In genomic region chr1:2311184-2312032, GRCh38 we compare ENCODE assay signal across 8 cellular contexts.
DNase-seq lines count a peak whose midpoint lies in the region; ATAC-seq, FAIRE-seq and TF ChIP-seq lines count a peak whose summit lies in the region.

No MANE protein-coding gene starts in this region.

- H3K4me2 ChIP-seq in HepG2 (ENCODE audit: low read depth, low read length): peak overlapping the region; percentile 79

- H3K79me2 ChIP-seq in HepG2 (ENCODE audit: insufficient read depth, low read length): no peaks in the 10 kb centered on the region

- H3K27ac Mint-ChIP-seq in activated B cell treated with CpG ODN at 0.5 μM for 24 hours (peak overlapping the region; percentile 64), chondrocyte (ENCODE audit: unreplicated experiment) (peak overlapping the region; percentile 81)

- peaks cover 0 to 2% of the 10 kb centered on the region in 2 experiments; a peak in 1 of 5 replicates for H3K27me3 ChIP-seq in HepG2 (ENCODE audit: control insufficient read depth in 1 of 2, insufficient read depth in 2 of 2, low read length in 2 of 2)

- no peaks in the 10 kb centered on the region for H3K27me3 Mint-ChIP-seq in activated B cell treated with CpG ODN at 0.5 μM for 24 hours
- H3K27me3 Mint-ChIP-seq in chondrocyte (ENCODE audit: low read depth): no peaks in the 10 kb centered on the region

- H3K9me3 ChIP-seq in HepG2 (ENCODE audit: low read length): no peaks in the 10 kb centered on the region

- no peak overlapping the region for H3K27ac ChIP-seq in HepG2 (ENCODE audit: extremely low read length, insufficient read depth, low read length)

- CTCF ChIA-PET in activated B cell treated with CpG ODN at 0.5 μM for 24 hours (lab: Charles Lee): interaction anchor here (0.6 to 3.0 kb wide), 12 partner anchors 8 to 117 kb away, joined by 3 to 18 read pairs (median 4); partner anchors contain the start of gene FAAP20
- CTCF ChIA-PET in HepG2 (lab: Yijun Ruan, JAX; ENCODE audit: low intra/inter-chr PET ratio, low total read pairs): no interaction called here

- 0 out of 2 replicates have a peak, but pooled peaks have one; percentile 29 for TF ChIP-seq RAD21 in HepG2 (CRISPR knock-in tag; IDR thresholded peaks at IDR 0.05)

- FAIRE-seq in HepG2 (lab: Jason Lieb, UNC): peak; percentile 4

- TF ChIP-seq EP300 in HepG2 (IDR thresholded peaks at IDR 0.05; ENCODE audit: low read depth in 2 of 2, low read length in 2 of 2) (no peak), HepG2 (CRISPR knock-in tag; IDR thresholded peaks at IDR 0.05; ENCODE audit: borderline replicate concordance) (no peak)

- no TSS peak for BruUV-seq in HepG2 (replicated peaks; lab: Mats Ljungman, UMichigan)

- 10% methylated on average over 2 of the region's 21 CpGs for WGBS in HepG2 (ENCODE audit: low lambda C conversion rate)

- peaks cover 2 to 19% of the 10 kb centered on the region in 2 experiments; a peak in 4 of 5 replicates for H3K36me3 ChIP-seq in HepG2 (replicated peaks in 1 of 2; ENCODE audit: control insufficient read depth in 1 of 2, insufficient read depth in 2 of 2, low read length in 2 of 2)

- no peak for TF ChIP-seq POLR2A in HepG2 (IDR thresholded peaks at IDR 0.05; ENCODE audit: insufficient read depth in 1 of 2, low read depth in 2 of 2, low read length in 2 of 2)

- no peak overlapping the region for H2AFZ ChIP-seq in HepG2 (ENCODE audit: low read length)

- in situ Hi-C loops in HepG2 (cut with HindIII; ENCODE audit: extremely low pct_ligation_motif_present, low pct_unique_long_range_greater_than_20kb): loop anchor here (5.0 kb wide), 1 partner anchor 119 kb away; the partner anchor contains the start of gene FAAP20

- peaks cover 66% of the 10 kb centered on the region for H3K4me1 ChIP-seq in HepG2 (ENCODE audit: insufficient read depth, low read length)

- H3K9me3 Mint-ChIP-seq in activated B cell treated with CpG ODN at 0.5 μM for 24 hours: no peaks in the 10 kb centered on the region
- no peaks in the 10 kb centered on the region for H3K9me3 Mint-ChIP-seq in chondrocyte (ENCODE audit: low read depth)

- TF ChIP-seq CTCF in activated B cell treated with CpG ODN at 0.5 μM for 24 hours (IDR thresholded peaks at IDR 0.05) (no peak), chondrocyte (IDR thresholded peaks at IDR 0.05) (peak; percentile 75), HepG2 (CRISPR knock-in tag; IDR thresholded peaks at IDR 0.05) (peak; percentile 76)

- H3K4me3 Mint-ChIP-seq in activated B cell treated with CpG ODN at 0.5 μM for 24 hours (no peak overlapping the region), chondrocyte (ENCODE audit: unreplicated experiment) (no peak overlapping the region)

- H3K4me3 ChIP-seq in HepG2 (replicated peaks in 1 of 3; ENCODE audit: insufficient read depth in 1 of 3, low read depth in 2 of 3, low read length in 3 of 3): peak overlapping the region in 2 of 3 experiments; percentile 12 to 75; a peak in 1 of 6 replicates

- intact Hi-C loops in activated B cell treated with CpG ODN at 0.5 μM for 24 hours (cut with micrococcal nuclease) (loop anchor here (1.0 to 5.0 kb wide), 3 partner anchors 10 to 236 kb away; no protein-coding TSS in a partner anchor), HepG2 (cut with micrococcal nuclease; ENCODE audit: unreplicated experiment) (loop anchor here (5.0 kb wide), 1 partner anchor 71 kb away; no protein-coding TSS in a partner anchor)

- DNase-seq in DMS114 treated with DMSO at 0.1 percent for 48 hours (lab: John Stamatoyannopoulos, UW; ENCODE audit: unreplicated experiment) (peak; percentile 33), LHCN-M2 (ENCODE audit: low read depth) (peak; percentile 55), activated B cell treated with CpG ODN at 0.5 μM for 24 hours (peak; percentile 62), chondrocyte (ENCODE audit: low spot score) (no peak), HepG2 (ENCODE audit: low spot score) (peak; percentile 73), amniotic stem cell (lab: John Stamatoyannopoulos, UW) (no peak)
- peak; percentile 29 to 50 for DNase-seq in stimulated activated CD8-positive, alpha-beta memory T cell treated with anti-CD3 and anti-CD28 coated beads, Interleukin-7, amount 100 ng/mL, for 4 hours (ENCODE audit: low read depth in 2 of 2)

- no peaks in the 10 kb centered on the region for H4K20me1 ChIP-seq in HepG2 (ENCODE audit: insufficient read depth, low read length)

- POLR2A ChIA-PET in activated B cell treated with CpG ODN at 0.5 μM for 24 hours (lab: Charles Lee) (interaction anchor here (0.8 to 7.7 kb wide), 11 partner anchors 10 to 116 kb away, joined by 3 to 100 read pairs (median 6); partner anchors contain the start of genes FAAP20, MORN1 and RER1), HepG2 (lab: Yijun Ruan, JAX) (interaction anchor here (0.8 to 2.4 kb wide), 7 partner anchors 61 to 122 kb away, joined by 3 to 8 read pairs (median 4); partner anchors contain the start of genes FAAP20, MORN1 and RER1)

- peak overlapping the region; percentile 16; the same call in 1 of the 2 replicates for H3K9ac ChIP-seq in HepG2 (ENCODE audit: insufficient read depth, low read depth, low read length)

- H3K36me3 Mint-ChIP-seq in activated B cell treated with CpG ODN at 0.5 μM for 24 hours (ENCODE audit: low read depth) (peaks cover 24% of the 10 kb centered on the region), chondrocyte (ENCODE audit: low read depth) (peaks cover 10% of the 10 kb centered on the region)

- H3K4me1 Mint-ChIP-seq in activated B cell treated with CpG ODN at 0.5 μM for 24 hours (peaks cover 43% of the 10 kb centered on the region), chondrocyte (ENCODE audit: low read depth) (peaks cover 21% of the 10 kb centered on the region)

- ATAC-seq in activated B cell treated with CpG ODN at 0.5 μM for 24 hours (ENCODE audit: low read depth) (peak; percentile 74), HepG2 (peak; percentile 69), GM18861 (IDR thresholded peaks at IDR 0.05; ENCODE audit: unreplicated experiment) (no peak)

TF ChIP-seq in HepG2, 621 proteins besides CTCF, POLR2A, EP300 and RAD21 (continues in another document):
- TF ChIP-seq ZNF670 (CRISPR knock-in tag; IDR thresholded peaks at IDR 0.05; ENCODE audit: borderline replicate concordance) (no peak), KMT2A (CRISPR knock-in tag; IDR thresholded peaks at IDR 0.05) (no peak), ZNF644 (CRISPR knock-in tag; IDR thresholded peaks at IDR 0.05; ENCODE audit: low read depth) (no peak), CEBPB (IDR thresholded peaks at IDR 0.05; ENCODE audit: borderline replicate concordance, low read depth, low read length) (no peak), RBM39 (IDR thresholded peaks at IDR 0.05; ENCODE audit: low read depth, low read length, poor library complexity, severe bottlenecking) (peak; percentile 57), ZGPAT (CRISPR knock-in tag; IDR thresholded peaks at IDR 0.05) (peak; percentile 39; the same call in 1 of the 2 replicates), FOXA3 (CRISPR knock-in tag; IDR thresholded peaks at IDR 0.05) (peak; percentile 61), ZNF253 (CRISPR knock-in tag; IDR thresholded peaks at IDR 0.05; ENCODE audit: borderline replicate concordance) (0 out of 2 replicates have a peak, but pooled peaks have one; percentile 58), HMGXB4 (CRISPR knock-in tag; IDR thresholded peaks at IDR 0.05; ENCODE audit: borderline replicate concordance in 1 of 2, low read depth in 1 of 2) (peak; percentile 7 to 51; a peak in 2 of 4 replicates)
- TF ChIP-seq, protein P1, sequence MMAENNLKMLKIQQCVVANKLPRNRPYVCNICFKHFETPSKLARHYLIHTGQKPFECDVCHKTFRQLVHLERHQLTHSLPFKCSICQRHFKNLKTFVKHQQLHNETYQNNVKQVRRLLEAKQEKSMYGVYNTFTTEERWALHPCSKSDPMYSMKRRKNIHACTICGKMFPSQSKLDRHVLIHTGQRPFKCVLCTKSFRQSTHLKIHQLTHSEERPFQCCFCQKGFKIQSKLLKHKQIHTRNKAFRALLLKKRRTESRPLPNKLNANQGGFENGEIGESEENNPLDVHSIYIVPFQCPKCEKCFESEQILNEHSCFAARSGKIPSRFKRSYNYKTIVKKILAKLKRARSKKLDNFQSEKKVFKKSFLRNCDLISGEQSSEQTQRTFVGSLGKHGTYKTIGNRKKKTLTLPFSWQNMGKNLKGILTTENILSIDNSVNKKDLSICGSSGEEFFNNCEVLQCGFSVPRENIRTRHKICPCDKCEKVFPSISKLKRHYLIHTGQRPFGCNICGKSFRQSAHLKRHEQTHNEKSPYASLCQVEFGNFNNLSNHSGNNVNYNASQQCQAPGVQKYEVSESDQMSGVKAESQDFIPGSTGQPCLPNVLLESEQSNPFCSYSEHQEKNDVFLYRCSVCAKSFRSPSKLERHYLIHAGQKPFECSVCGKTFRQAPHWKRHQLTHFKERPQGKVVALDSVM (CRISPR knock-in tag; IDR thresholded peaks at IDR 0.05): peak; percentile 32; the same call in 1 of the 2 replicates

Comparison
In these comparisons a context has a peak if more than half of its experiments do, and no peak if none do; other contexts are left out.
1. DNase-seq: peak in DMS114 treated with DMSO at 0.1 percent for 48 hours (single experiment), LHCN-M2 (single experiment), activated B cell treated with CpG ODN at 0.5 μM for 24 hours (single experiment), HepG2 (single experiment) and stimulated activated CD8-positive, alpha-beta memory T cell treated with anti-CD3 and anti-CD28 coated beads, Interleukin-7, amount 100 ng/mL, for 4 hours (2 of 2); none in chondrocyte (single experiment) and amniotic stem cell (single experiment).